7 cellular contexts compared by ENCODE assay signal in the genomic region with DNA sequence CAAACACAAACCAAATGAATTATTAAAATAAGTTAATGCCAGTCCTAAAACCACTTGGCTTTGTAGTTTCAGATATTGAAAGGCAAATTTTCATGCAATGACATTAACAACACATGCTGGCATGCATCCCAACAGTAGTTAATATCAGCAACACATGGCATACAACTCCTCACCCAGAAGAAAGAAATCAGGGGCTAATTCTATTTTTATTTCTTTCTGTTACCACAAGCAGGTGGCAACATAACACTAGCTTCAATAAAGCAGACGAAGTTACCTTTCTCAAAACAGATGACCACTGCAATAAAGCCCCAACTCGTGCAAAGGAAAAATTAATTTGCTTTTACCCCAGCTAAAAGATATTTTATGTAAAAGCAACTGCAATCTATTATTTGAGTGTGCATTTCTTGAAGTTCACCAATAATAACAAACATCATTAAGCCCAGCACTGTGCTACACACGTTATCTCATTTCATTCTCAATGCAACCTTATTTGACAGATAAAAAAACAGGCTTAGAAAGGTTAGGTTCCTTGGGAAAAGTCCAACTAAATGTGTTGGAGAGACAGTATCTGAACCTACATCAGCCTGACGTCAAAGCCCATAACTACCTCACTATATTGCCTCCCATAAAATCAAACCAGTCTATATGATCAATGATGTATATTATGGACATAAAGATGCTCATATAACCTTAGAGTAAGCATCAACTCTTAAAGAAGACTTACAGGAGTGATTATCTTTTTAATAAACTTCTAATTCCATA. TPM values are rescaled to one million over a fixed set of nuclear protein-coding genes. Genes with fewer than 3 reads are reported as not detected.
DNase-seq lines count a peak whose midpoint lies in the region; TF ChIP-seq lines count a peak whose summit lies in the region.

No MANE protein-coding gene starts in this region.

- H3K27me3 ChIP-seq in duodenal mucosa (ENCODE audit: control insufficient read depth in 1 of 2, insufficient read depth in 2 of 2, low read length in 2 of 2) (no peaks in the 10 kb centered on the region), parathyroid adenoma (ENCODE audit: control insufficient read depth, insufficient read depth, low read length) (no peaks in the 10 kb centered on the region), tibial nerve (no peaks in the 10 kb centered on the region)

- H3K4me3 ChIP-seq in GM12865 (ENCODE audit: low read depth, low read length) (peak overlapping the region; percentile 82), duodenal mucosa (ENCODE audit: low read depth in 1 of 2, low read length in 2 of 2) (peak overlapping the region; percentile 37 to 87), parathyroid adenoma (ENCODE audit: low read depth, low read length) (peak overlapping the region; percentile 12), tibial nerve (peak overlapping the region in 1 of 4 donors; percentile 69)

- peak overlapping the region; percentile 91 for H3K4me2 ChIP-seq in parathyroid adenoma (ENCODE audit: low read length)

- intact Hi-C loops in posterior cingulate gyrus (cut with DNase I) = loop anchor here (5.0 kb wide), 2 partner anchors 120 to 195 kb away; a partner anchor contains a TSS

- WGBS in tibial nerve, 2 donors = 11 to 15% methylated on average over 4 of the region's 4 CpGs

- H3K9me3 ChIP-seq in duodenal mucosa (ENCODE audit: control insufficient read depth in 1 of 2, low read length in 2 of 2) (no peaks in the 10 kb centered on the region), parathyroid adenoma (ENCODE audit: control insufficient read depth, low read length) (no peaks in the 10 kb centered on the region), tibial nerve (no peaks in the 10 kb centered on the region)

- TF ChIP-seq EP300 in tibial nerve (IDR thresholded peaks at IDR 0.05) = no peak

- no peak overlapping the region for H2AFZ ChIP-seq in parathyroid adenoma

- DNase-seq in GM12865 (ENCODE audit: low read depth) (no peak), NAMALWA (ENCODE audit: low spot score) (peak; percentile 71), posterior cingulate gyrus (no peak), tibial nerve (ENCODE audit: low spot score in 2 of 2) (no peak), KG1 (lab: John Stamatoyannopoulos, UW) (no peak)

- H3K27ac ChIP-seq in duodenal mucosa (ENCODE audit: low read depth, low read length) = no peak overlapping the region
- H3K27ac ChIP-seq in parathyroid adenoma = no peak overlapping the region
- H3K27ac ChIP-seq in tibial nerve = peak overlapping the region in 2 of 4 donors; percentile 98 to 99

- TF ChIP-seq POLR2A in tibial nerve (IDR thresholded peaks at IDR 0.05) = no peak

- TF ChIP-seq CTCF in GM12865 (IDR thresholded peaks at IDR 0.05; ENCODE audit: insufficient read depth, low read depth, low read length, missing control alignments) (no peak), parathyroid adenoma (IDR thresholded peaks at IDR 0.05) (peak; percentile 17), tibial nerve (IDR thresholded peaks at IDR 0.05) (no peak)

- no peaks in the 10 kb centered on the region for H3K36me3 ChIP-seq in duodenal mucosa (ENCODE audit: control insufficient read depth in 1 of 2, insufficient read depth in 2 of 2, low read length in 2 of 2)
- no peaks in the 10 kb centered on the region for H3K36me3 ChIP-seq in parathyroid adenoma (ENCODE audit: control insufficient read depth, insufficient read depth, low read length)
- H3K36me3 ChIP-seq in tibial nerve = no peaks in the 10 kb centered on the region

- H3K79me2 ChIP-seq in parathyroid adenoma = peaks cover 40% of the 10 kb centered on the region

- H3K4me1 ChIP-seq in duodenal mucosa (ENCODE audit: control insufficient read depth in 1 of 2, insufficient read depth in 2 of 2, low read length in 2 of 2) (peaks cover 20 to 44% of the 10 kb centered on the region in 2 donors), parathyroid adenoma (peaks cover 21% of the 10 kb centered on the region), tibial nerve (peaks cover 0 to 71% (median 30%) of the 10 kb centered on the region in 4 donors)

- H3K9ac ChIP-seq in duodenal mucosa (ENCODE audit: low read depth in 1 of 2, low read length in 2 of 2) = peak overlapping the region in 1 of 2 donors; percentile 1
- H3K9ac ChIP-seq in parathyroid adenoma = no peak overlapping the region

RNA-seq across cellular contexts. Expression of a gene that starts 2.8 kb away (rescaled TPM):
- total RNA-seq in tibial nerve = 100 to 1,000 TPM in 2 of 4 donors, 10 to 100 TPM in 2; 85.3 to 121 (median 99.3) TPM
